In genomic region chr5:127518319-127518621, GRCh38 we compare ENCODE assay signal across 8 cellular contexts. TPM values are rescaled to one million over a fixed set of nuclear protein-coding genes. Genes with fewer than 3 reads are reported as not detected.
DNase-seq lines count a peak whose midpoint lies in the region; ATAC-seq and TF ChIP-seq lines count a peak whose summit lies in the region.

No MANE protein-coding gene starts in this region.

- ATAC-seq in HG03135 (IDR thresholded peaks at IDR 0.05; ENCODE audit: unreplicated experiment) (peak; percentile 26), activated B cell treated with CpG ODN at 0.5 μM for 24 hours (ENCODE audit: low read depth) (no peak)
- no peak for ATAC-seq in stimulated activated effector memory CD8-positive, alpha-beta T cell treated with anti-CD3 and anti-CD28 coated beads, Interleukin-12 subunit alpha, Interleukin-12 subunit beta, amount 100 ng/mL, for 72 hours

- TF ChIP-seq CTCF in activated B cell treated with CpG ODN at 0.5 μM for 24 hours (IDR thresholded peaks at IDR 0.05) = no peak
- TF ChIP-seq CTCF in hepatocyte (IDR thresholded peaks at IDR 0.05; ENCODE audit: poor library complexity) = no peak

- H3K4me3 ChIP-seq in hepatocyte = peak overlapping the region; percentile 98

- H2AFZ ChIP-seq in hepatocyte = peak overlapping the region; percentile 100

- H3K36me3 ChIP-seq in hepatocyte (replicated peaks; ENCODE audit: insufficient read depth, low read depth) = no peaks in the 10 kb centered on the region

- CTCF ChIA-PET in activated naive CD4-positive, alpha-beta T cell treated with anti-CD3 and anti-CD28 coated beads for 36 hours (lab: Charles Lee) = no interaction called here
- CTCF ChIA-PET in activated B cell treated with CpG ODN at 0.5 μM for 24 hours (lab: Charles Lee) = no interaction called here

- no peaks in the 10 kb centered on the region for H3K27me3 Mint-ChIP-seq in activated naive CD4-positive, alpha-beta T cell treated with anti-CD3 and anti-CD28 coated beads for 36 hours (ENCODE audit: low read depth)
- peaks cover 2% of the 10 kb centered on the region for H3K27me3 Mint-ChIP-seq in activated B cell treated with CpG ODN at 0.5 μM for 24 hours

- intact Hi-C loops in activated naive CD4-positive, alpha-beta T cell treated with anti-CD3 and anti-CD28 coated beads for 36 hours (cut with micrococcal nuclease) = loop anchor here (2.0 to 10.0 kb wide), 3 partner anchors 19 to 1579 kb away; partner anchors contain the start of gene GRAMD2B
- intact Hi-C loops in activated B cell treated with CpG ODN at 0.5 μM for 24 hours (cut with micrococcal nuclease) = loop anchor here (5.0 kb wide), 2 partner anchors 916 to 1574 kb away; partner anchors contain the start of genes ISOC1 and PHAX

- 4% methylated on average over 10 of the region's 10 CpGs for WGBS in hepatocyte (ENCODE audit: low lambda C conversion rate, missing lambda C conversion rate)

- no peak for DNase-seq in activated naive CD4-positive, alpha-beta T cell treated with anti-CD3 and anti-CD28 coated beads for 36 hours
- no peak for DNase-seq in activated naive CD4-positive, alpha-beta T cell treated with Interleukin-2 at 50 U/mL for 16 hours
- no peak for DNase-seq in activated B cell treated with CpG ODN at 0.5 μM for 24 hours
- no peak for DNase-seq in hepatocyte (ENCODE audit: low spot score)
- no peak for DNase-seq in stimulated activated effector memory CD8-positive, alpha-beta T cell treated with anti-CD3 and anti-CD28 coated beads, Interleukin-12 subunit alpha, Interleukin-12 subunit beta, amount 100 ng/mL, for 72 hours (ENCODE audit: low spot score in 2 of 2)
- no peak for DNase-seq in putamen (ENCODE audit: low spot score)
- DNase-seq in NOMO-1 treated with DMSO at 0.1 percent for 48 hours (lab: John Stamatoyannopoulos, UW; ENCODE audit: unreplicated experiment) = no peak

- POLR2A ChIA-PET in activated B cell treated with CpG ODN at 0.5 μM for 24 hours (lab: Charles Lee) = no interaction called here

- peak overlapping the region; percentile 54 for H3K27ac Mint-ChIP-seq in activated naive CD4-positive, alpha-beta T cell treated with anti-CD3 and anti-CD28 coated beads for 36 hours
- peak overlapping the region; percentile 48 for H3K27ac Mint-ChIP-seq in activated B cell treated with CpG ODN at 0.5 μM for 24 hours
- peak overlapping the region; percentile 86 for H3K27ac Mint-ChIP-seq in stimulated activated effector memory CD8-positive, alpha-beta T cell treated with anti-CD3 and anti-CD28 coated beads, Interleukin-12 subunit alpha, Interleukin-12 subunit beta, amount 100 ng/mL, for 72 hours

- peaks cover 54% of the 10 kb centered on the region for H3K79me2 ChIP-seq in hepatocyte

- peak overlapping the region; percentile 85 for H3K4me2 ChIP-seq in hepatocyte

- peaks cover 13% of the 10 kb centered on the region for H3K9me3 Mint-ChIP-seq in activated naive CD4-positive, alpha-beta T cell treated with anti-CD3 and anti-CD28 coated beads for 36 hours
- H3K9me3 Mint-ChIP-seq in activated B cell treated with CpG ODN at 0.5 μM for 24 hours = peaks cover 7% of the 10 kb centered on the region
- H3K9me3 Mint-ChIP-seq in stimulated activated effector memory CD8-positive, alpha-beta T cell treated with anti-CD3 and anti-CD28 coated beads, Interleukin-12 subunit alpha, Interleukin-12 subunit beta, amount 100 ng/mL, for 72 hours = peaks cover 9% of the 10 kb centered on the region

- no peaks in the 10 kb centered on the region for H3K9me2 ChIP-seq in hepatocyte (replicated peaks; ENCODE audit: insufficient read depth)

- peaks cover 23% of the 10 kb centered on the region for H3K4me1 ChIP-seq in hepatocyte (ENCODE audit: insufficient read depth)

- peaks cover 27% of the 10 kb centered on the region for H3K36me3 Mint-ChIP-seq in activated naive CD4-positive, alpha-beta T cell treated with anti-CD3 and anti-CD28 coated beads for 36 hours (ENCODE audit: low read depth)
- peaks cover 31% of the 10 kb centered on the region for H3K36me3 Mint-ChIP-seq in activated B cell treated with CpG ODN at 0.5 μM for 24 hours (ENCODE audit: low read depth)
- H3K36me3 Mint-ChIP-seq in stimulated activated effector memory CD8-positive, alpha-beta T cell treated with anti-CD3 and anti-CD28 coated beads, Interleukin-12 subunit alpha, Interleukin-12 subunit beta, amount 100 ng/mL, for 72 hours = peaks cover 10% of the 10 kb centered on the region

- H3K27ac ChIP-seq in hepatocyte = peak overlapping the region; percentile 99

- peak overlapping the region; percentile 81 for H3K4me3 Mint-ChIP-seq in activated naive CD4-positive, alpha-beta T cell treated with anti-CD3 and anti-CD28 coated beads for 36 hours
- peak overlapping the region; percentile 88 for H3K4me3 Mint-ChIP-seq in activated B cell treated with CpG ODN at 0.5 μM for 24 hours
- H3K4me3 Mint-ChIP-seq in stimulated activated effector memory CD8-positive, alpha-beta T cell treated with anti-CD3 and anti-CD28 coated beads, Interleukin-12 subunit alpha, Interleukin-12 subunit beta, amount 100 ng/mL, for 72 hours = peak overlapping the region; percentile 81

- peaks cover 31% of the 10 kb centered on the region for H3K4me1 Mint-ChIP-seq in activated naive CD4-positive, alpha-beta T cell treated with anti-CD3 and anti-CD28 coated beads for 36 hours (ENCODE audit: low read depth)
- H3K4me1 Mint-ChIP-seq in activated B cell treated with CpG ODN at 0.5 μM for 24 hours = peaks cover 27% of the 10 kb centered on the region
- peaks cover 21% of the 10 kb centered on the region for H3K4me1 Mint-ChIP-seq in stimulated activated effector memory CD8-positive, alpha-beta T cell treated with anti-CD3 and anti-CD28 coated beads, Interleukin-12 subunit alpha, Interleukin-12 subunit beta, amount 100 ng/mL, for 72 hours

- no peaks in the 10 kb centered on the region for H3K27me3 ChIP-seq in hepatocyte

- H3K9me3 ChIP-seq in hepatocyte (ENCODE audit: low read depth) = no peaks in the 10 kb centered on the region

- H4K20me1 ChIP-seq in hepatocyte (ENCODE audit: insufficient read depth, poor library complexity, severe bottlenecking) = peaks cover 50% of the 10 kb centered on the region

RNA-seq across cellular contexts. Expression of gene PRRC1, which starts 0.8 kb away (rescaled TPM):
- 10 to 100 TPM; 34.1 to 35.1 TPM for total RNA-seq in activated naive CD4-positive, alpha-beta T cell treated with anti-CD3 and anti-CD28 coated beads for 36 hours
- 33.6 and 34.7 TPM in 2 replicates for total RNA-seq in activated B cell treated with CpG ODN at 0.5 μM for 24 hours
- total RNA-seq in hepatocyte = 84.0 and 105 TPM in 2 replicates
- polyA plus RNA-seq in hepatocyte = 38.7 and 53.9 TPM in 2 replicates
